Comparison of ENCODE assay signal across 22 cellular contexts in genomic region chr16:29984137-29984763, GRCh38. TPM values are rescaled to one million over a fixed set of nuclear protein-coding genes. Genes with fewer than 3 reads are reported as not detected.
DNase-seq lines count a peak whose midpoint lies in the region; ATAC-seq and TF ChIP-seq lines count a peak whose summit lies in the region.
"Had no signal": no experiment of that assay in that cellular context is flagged by ENCODE, and none has a peak within 500 bp of the region (broad histone marks: within the 10 kb centered on the region; RNA-seq: fewer than 3 reads in every experiment).

No MANE protein-coding gene starts in this region.

- no peaks in the 10 kb centered on the region for H3K27me3 ChIP-seq in thyroid gland

- no peak for DNase-seq in HFFc6
- no peak for DNase-seq in effector memory CD8-positive, alpha-beta T cell
- no peak for DNase-seq in nephron progenitor cell
- peak; percentile 38 to 59 for DNase-seq in thyroid gland
- DNase-seq in DMS53 treated with DMSO at 0.1 percent for 48 hours (lab: John Stamatoyannopoulos, UW; ENCODE audit: unreplicated experiment) = no peak
- no peak for DNase-seq in NCI-H1417 treated with DMSO at 0.1 percent for 48 hours (lab: John Stamatoyannopoulos, UW)
- no peak for DNase-seq in LoVo (ENCODE audit: low spot score)
- DNase-seq in AG20443 (ENCODE audit: low spot score) = no peak
- DNase-seq: Caco-2; CD4-positive, alpha-beta T cell; DMS 273 treated with DMSO at 0.1 percent for 48 hours; GF-D8; MM.1S; NCI-H1048; NCI-H1436; NCI-H187 treated with DMSO at 0.1 percent for 48 hours; NCI-H2227 treated with DMSO at 0.1 percent for 48 hours; NCI-H510A treated with DMSO at 0.1 percent for 48 hours; NCI-H774; SHP77 had no signal

- peaks cover 91 to 94% of the 10 kb centered on the region in 2 donors for H3K36me3 ChIP-seq in thyroid gland

- TF ChIP-seq POLR2A in thyroid gland (IDR thresholded peaks at IDR 0.05) = no peak

- H3K9me3 Mint-ChIP-seq in HFFc6 (no peaks in the 10 kb centered on the region), nephron progenitor cell (no peaks in the 10 kb centered on the region)
- H3K9me3 Mint-ChIP-seq in effector memory CD8-positive, alpha-beta T cell = no peaks in the 10 kb centered on the region
- H3K9me3 Mint-ChIP-seq: CD4-positive, alpha-beta T cell had no signal

- H3K4me1 Mint-ChIP-seq in HFFc6 (ENCODE audit: low read depth) (peaks cover 7% of the 10 kb centered on the region), nephron progenitor cell (peaks cover 20% of the 10 kb centered on the region)
- peaks cover 0 to 5% of the 10 kb centered on the region in 2 donors for H3K4me1 Mint-ChIP-seq in effector memory CD8-positive, alpha-beta T cell (ENCODE audit: low read depth in 2 of 2)

- H3K4me3 Mint-ChIP-seq in HFFc6 (no peak overlapping the region), nephron progenitor cell (no peak overlapping the region)
- H3K4me3 Mint-ChIP-seq in effector memory CD8-positive, alpha-beta T cell = no peak overlapping the region
- H3K4me3 Mint-ChIP-seq: CD4-positive, alpha-beta T cell had no signal

- H3K36me3 Mint-ChIP-seq in HFFc6 (ENCODE audit: low read depth) (peaks cover 26% of the 10 kb centered on the region), nephron progenitor cell (ENCODE audit: low read depth) (peaks cover 63% of the 10 kb centered on the region)
- H3K36me3 Mint-ChIP-seq in effector memory CD8-positive, alpha-beta T cell (ENCODE audit: insufficient read depth) = peaks cover 51% of the 10 kb centered on the region

- no peak overlapping the region for H3K4me3 ChIP-seq in thyroid gland (replicated peaks in 1 of 3)

- no peak for ATAC-seq in effector memory CD8-positive, alpha-beta T cell (replicated peaks)

- TF ChIP-seq CTCF in HFFc6 (IDR thresholded peaks at IDR 0.05) (no peak), nephron progenitor cell (IDR thresholded peaks at IDR 0.05) (no peak), thyroid gland (IDR thresholded peaks at IDR 0.05) (no peak)

- intact Hi-C loops in thyroid gland (cut with DNase I) = no loop called here

- H3K27me3 Mint-ChIP-seq in HFFc6 (ENCODE audit: insufficient read depth) (no peaks in the 10 kb centered on the region; the same call in 1 of the 2 replicates), nephron progenitor cell (ENCODE audit: low read depth, poor library complexity) (no peaks in the 10 kb centered on the region)
- H3K27me3 Mint-ChIP-seq in effector memory CD8-positive, alpha-beta T cell = no peaks in the 10 kb centered on the region
- H3K27me3 Mint-ChIP-seq: CD4-positive, alpha-beta T cell had no signal

- 44 to 56% methylated on average over 6 of the region's 6 CpGs for WGBS in thyroid gland, 2 donors

- no peaks in the 10 kb centered on the region for H3K4me1 ChIP-seq in thyroid gland
- H3K4me1 ChIP-seq: Caco-2 had no signal

- H3K27ac Mint-ChIP-seq in HFFc6 (peak overlapping the region; percentile 80; the same call in 1 of the 2 replicates), nephron progenitor cell (peak overlapping the region; percentile 34)
- H3K27ac Mint-ChIP-seq in effector memory CD8-positive, alpha-beta T cell = peak overlapping the region; percentile 49 to 52
- H3K27ac Mint-ChIP-seq: CD4-positive, alpha-beta T cell had no signal

- no peak overlapping the region for H3K27ac ChIP-seq in thyroid gland

- no peaks in the 10 kb centered on the region for H3K9me3 ChIP-seq in thyroid gland
- H3K9me3 ChIP-seq: Caco-2 had no signal

RNA-seq across cellular contexts. Expression of gene TAOK2, which starts 10.6 kb away (rescaled TPM):
- 10 to 100 TPM; 50.4 to 56.9 (median 53.0) TPM for total RNA-seq in HFFc6 (2021; fragmentation: NEBNext Ultra II Directional; extraction: Animal tissue kit (Norgen Biotek cat#: 25700))
- total RNA-seq in thyroid gland = 10 to 100 TPM; 48.8 to 62.6 (median 55.2) TPM

RNA-seq across cellular contexts. Expression of gene HIRIP3, which starts 11.2 kb away (rescaled TPM):
- 10 to 100 TPM in 5 of 6 experiments, 1 to 10 TPM in 1; 9.8 to 14.4 (median 13.4) TPM for total RNA-seq in HFFc6 (2021; fragmentation: NEBNext Ultra II Directional; extraction: Animal tissue kit (Norgen Biotek cat#: 25700))
- total RNA-seq in thyroid gland = 10 to 100 TPM; 10.7 to 23.1 (median 18.4) TPM

RNA-seq across cellular contexts. Expression of gene INO80E, which starts 11.8 kb away (rescaled TPM):
- 10 to 100 TPM; 61.0 to 77.4 (median 73.8) TPM for total RNA-seq in HFFc6 (2021; fragmentation: NEBNext Ultra II Directional; extraction: Animal tissue kit (Norgen Biotek cat#: 25700))
- 100 to 1,000 TPM in 3 of 4 donors, 10 to 100 TPM in 1; 45.9 to 165 (median 142) TPM for total RNA-seq in thyroid gland

RNA-seq across cellular contexts. Expression of gene TMEM219, which starts 22.4 kb away (rescaled TPM):
- 100 to 1,000 TPM; 105 to 122 (median 110) TPM for total RNA-seq in HFFc6 (2021; fragmentation: NEBNext Ultra II Directional; extraction: Animal tissue kit (Norgen Biotek cat#: 25700))
- 100 to 1,000 TPM in 3 of 4 donors, 10 to 100 TPM in 1; 93.2 to 140 (median 135) TPM for total RNA-seq in thyroid gland

RNA-seq across cellular contexts. Expression of gene DOC2A, which starts 26.6 kb away (rescaled TPM):
- under 1 TPM in 2 of 6 experiments, not detected in 4; 0.19 to 0.30 TPM for total RNA-seq in HFFc6 (2021; fragmentation: NEBNext Ultra II Directional; extraction: Animal tissue kit (Norgen Biotek cat#: 25700))
- total RNA-seq in thyroid gland = 1 to 10 TPM in 1 of 4 donors, under 1 TPM in 2, not detected in 1; 0.22 to 1.2 (median 0.94) TPM
- total RNA-seq: Daoy, LHCN-M2 had no signal

Comparison
In these comparisons a context has a peak if more than half of its experiments do, and no peak if none do; other contexts are left out.
1. DNase-seq: peak in thyroid gland (2 of 2); none in HFFc6 (single experiment), effector memory CD8-positive, alpha-beta T cell (0 of 3), nephron progenitor cell (single experiment), DMS53 treated with DMSO at 0.1 percent for 48 hours (single experiment), NCI-H1417 treated with DMSO at 0.1 percent for 48 hours (single experiment), LoVo (single experiment) and AG20443 (single experiment).
2. Peak in every context shown above with its lines, with median percentiles within 50 percentile points of each other: H3K27ac Mint-ChIP-seq.